21 cellular contexts compared by ENCODE assay signal in genomic region chr1:158208717-158209116, GRCh38. TPM values are rescaled to one million over a fixed set of nuclear protein-coding genes. Genes with fewer than 3 reads are reported as not detected.
DNase-seq lines count a peak whose midpoint lies in the region; ATAC-seq and TF ChIP-seq lines count a peak whose summit lies in the region.
"Had no signal": no experiment of that assay in that cellular context is flagged by ENCODE, and none has a peak within 500 bp of the region (broad histone marks: within the 10 kb centered on the region; RNA-seq: fewer than 3 reads in every experiment).

No MANE protein-coding gene starts in this region.

- intact Hi-C loops in left cardiac atrium (cut with DNase I) (loop anchor here in 1 of 2 donors (10.0 kb wide), 1 partner anchor 866 kb away; the partner anchor contains the start of gene AIM2), thyroid gland (cut with DNase I) (loop anchor here (10.0 kb wide), 1 partner anchor 866 kb away; the partner anchor contains the start of gene AIM2)

- DNase-seq in NT2/D1 (ENCODE audit: low read depth, low spot score) (peak; percentile 83), glutamatergic neuron (no peak), iPS-NIHi7 (ENCODE audit: extremely low spot score) (peak; percentile 14), left cardiac atrium (no peak), NCI-H2029 (lab: John Stamatoyannopoulos, UW) (no peak), NCI-H1436 treated with DMSO at 0.1 percent for 48 hours (lab: John Stamatoyannopoulos, UW) (no peak), thyroid gland (no peak)
- DNase-seq: C1 segment of cervical spinal cord; Calu3; CD4-positive, alpha-beta memory T cell; COR-L47; DMS53; DMS79 treated with DMSO at 0.1 percent for 48 hours; GF-D8; GOT3; H9 had no signal

- no peak for ATAC-seq in left cardiac atrium
- ATAC-seq: HCT116 had no signal

- H3K9ac ChIP-seq in NT2/D1 (ENCODE audit: insufficient read length, low read depth), result no peak overlapping the region

- TF ChIP-seq CTCF in glutamatergic neuron (IDR thresholded peaks at IDR 0.05; ENCODE audit: partially characterized antibody, unreplicated experiment) (no peak), thyroid gland (IDR thresholded peaks at IDR 0.05) (no peak)

- H3K4me1 ChIP-seq in NT2/D1 (ENCODE audit: insufficient read depth, insufficient read length) (no peaks in the 10 kb centered on the region), thyroid gland (no peaks in the 10 kb centered on the region)

- 71 to 88% methylated on average over 1 of the region's 1 CpG for WGBS in thyroid gland, 2 donors

- H3K4me1 Mint-ChIP-seq in glutamatergic neuron (ENCODE audit: low read depth, unreplicated experiment), result peaks cover under 1% of the 10 kb centered on the region

- no peak overlapping the region for H3K4me3 ChIP-seq in NT2/D1 (ENCODE audit: insufficient read length, low read depth)
- no peak overlapping the region for H3K4me3 ChIP-seq in thyroid gland (replicated peaks in 1 of 3)

- peaks cover 5% of the 10 kb centered on the region for H3K9me3 Mint-ChIP-seq in glutamatergic neuron (ENCODE audit: unreplicated experiment)

- peaks cover 4% of the 10 kb centered on the region for H3K27me3 Mint-ChIP-seq in glutamatergic neuron (ENCODE audit: unreplicated experiment)

- H3K36me3 ChIP-seq in NT2/D1 (ENCODE audit: insufficient read depth, insufficient read length, low read length) (no peaks in the 10 kb centered on the region), thyroid gland (no peaks in the 10 kb centered on the region)

- H3K4me3 Mint-ChIP-seq in glutamatergic neuron (ENCODE audit: unreplicated experiment), result no peak overlapping the region
- H3K4me3 Mint-ChIP-seq: CD4-positive, alpha-beta memory T cell; H9 had no signal

- peak overlapping the region; percentile 39 for H3K27ac Mint-ChIP-seq in glutamatergic neuron (ENCODE audit: unreplicated experiment)
- H3K27ac Mint-ChIP-seq: CD4-positive, alpha-beta memory T cell; H9 had no signal

- no peaks in the 10 kb centered on the region for H3K36me3 Mint-ChIP-seq in glutamatergic neuron (ENCODE audit: unreplicated experiment)
- H3K36me3 Mint-ChIP-seq: CD4-positive, alpha-beta memory T cell had no signal

- H3K27me3 ChIP-seq in NT2/D1 (ENCODE audit: insufficient read depth, insufficient read length) (no peaks in the 10 kb centered on the region), thyroid gland (no peaks in the 10 kb centered on the region)

- H3K27ac ChIP-seq in thyroid gland, result no peak overlapping the region

- TF ChIP-seq POLR2A in thyroid gland (IDR thresholded peaks at IDR 0.05), result no peak

- H3K9me3 ChIP-seq in NT2/D1 (ENCODE audit: insufficient read depth, low read length), result peaks cover 14% of the 10 kb centered on the region; the same call in 1 of the 2 replicates
- no peaks in the 10 kb centered on the region for H3K9me3 ChIP-seq in thyroid gland

RNA-seq across cellular contexts. Expression of gene CD1D, which starts 28.0 kb away (rescaled TPM):
- total RNA-seq in glutamatergic neuron (ENCODE audit: unreplicated experiment) (0.25 TPM), left cardiac atrium (under 1 TPM; 0.74 to 0.76 TPM), thyroid gland (1 to 10 TPM in 3 of 4 donors, under 1 TPM in 1; 0.45 to 2.8 (median 1.7) TPM)
- total RNA-seq: CD4-positive, alpha-beta memory T cell; G401 had no signal

RNA-seq across cellular contexts. Expression of gene CD1A, which starts 45.5 kb away (rescaled TPM):
- total RNA-seq in glutamatergic neuron (ENCODE audit: unreplicated experiment), result not detected
- total RNA-seq in left cardiac atrium, result not detected
- total RNA-seq in thyroid gland, result not detected
- total RNA-seq: A172; A673; Calu3; CD4-positive, alpha-beta memory T cell; Daoy; G401; H9 had no signal

Comparison
In these comparisons a context has a peak if more than half of its experiments do, and no peak if none do; other contexts are left out.
1. DNase-seq: peak in NT2/D1 (single experiment) and iPS-NIHi7 (single experiment); none in glutamatergic neuron (single experiment), left cardiac atrium (single experiment), NCI-H2029 (single experiment), NCI-H1436 treated with DMSO at 0.1 percent for 48 hours (single experiment) and thyroid gland (0 of 2).